Comparison of ENCODE assay signal across 10 cellular contexts in the genomic region with DNA sequence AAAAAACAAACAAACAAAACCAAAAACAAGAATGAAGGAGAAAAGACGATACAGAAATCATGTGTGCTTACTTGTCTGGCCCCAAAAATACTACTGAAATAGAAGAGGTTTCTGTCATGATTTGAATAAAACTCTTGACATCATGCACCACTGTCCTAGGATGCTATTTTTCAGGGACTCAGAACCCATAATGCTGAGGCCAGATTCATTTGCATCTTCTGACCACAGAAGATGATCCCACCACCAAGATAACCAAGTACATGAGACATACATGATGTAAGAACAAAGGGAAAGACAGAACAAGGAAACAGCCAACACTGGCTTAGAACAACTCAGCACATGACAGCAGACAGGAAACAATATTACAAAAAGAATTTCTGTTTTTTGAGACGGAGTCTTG. TPM values are rescaled to one million over a fixed set of nuclear protein-coding genes. Genes with fewer than 3 reads are reported as not detected.
DNase-seq lines count a peak whose midpoint lies in the region; ATAC-seq and TF ChIP-seq lines count a peak whose summit lies in the region.
"Had no signal": no experiment of that assay in that cellular context is flagged by ENCODE, and none has a peak within 500 bp of the region (broad histone marks: within the 10 kb centered on the region; RNA-seq: fewer than 3 reads in every experiment).

No MANE protein-coding gene starts in this region.

- H3K4me1 Mint-ChIP-seq in CD14-positive monocyte (peaks cover 31% of the 10 kb centered on the region), memory B cell (peaks cover 31% of the 10 kb centered on the region)
- H3K4me1 Mint-ChIP-seq in T-helper 1 cell treated with Interleukin-12 subunit alpha and Interleukin-12 subunit beta and Interleukin-4 antibody, amounts not matched to agents 30 μg/mL and 1 μg/mL, for 36 hours (ENCODE audit: low read depth): peaks cover 31% of the 10 kb centered on the region
- peaks cover 27 to 42% of the 10 kb centered on the region in 2 donors for H3K4me1 Mint-ChIP-seq in stimulated activated naive B cell treated with anti-CD40 and anti-IgM and Interleukin-4, amounts not matched to agents 10 μg/mL and 1 μg/mL and 100 μg/mL, for 72 hours

- no peak overlapping the region for H2AFZ ChIP-seq in MM.1S (ENCODE audit: low read length)
- H2AFZ ChIP-seq: GM23338 had no signal

- H3K4me2 ChIP-seq in MM.1S (ENCODE audit: low read depth, low read length): no peak overlapping the region
- H3K4me2 ChIP-seq: GM23338 had no signal

- TF ChIP-seq CTCF in CD14-positive monocyte (IDR thresholded peaks at IDR 0.05) (no peak), MM.1S (IDR thresholded peaks at IDR 0.05; ENCODE audit: low read length) (no peak)

- peaks cover 0 to 4% (median 0%) of the 10 kb centered on the region in 3 donors for H3K27me3 Mint-ChIP-seq in CD14-positive monocyte (ENCODE audit: low read depth in 3 of 3)
- no peaks in the 10 kb centered on the region for H3K27me3 Mint-ChIP-seq in T-helper 1 cell treated with Interleukin-12 subunit alpha and Interleukin-12 subunit beta and Interleukin-4 antibody, amounts not matched to agents 30 μg/mL and 1 μg/mL, for 36 hours (ENCODE audit: low read depth)
- H3K27me3 Mint-ChIP-seq in memory B cell: no peaks in the 10 kb centered on the region
- H3K27me3 Mint-ChIP-seq in stimulated activated naive B cell treated with anti-CD40 and anti-IgM and Interleukin-4, amounts not matched to agents 10 μg/mL and 1 μg/mL and 100 μg/mL, for 72 hours: no peaks in the 10 kb centered on the region

- H3K27me3 ChIP-seq in MM.1S (replicated peaks; ENCODE audit: insufficient read depth, low read length): no peaks in the 10 kb centered on the region

- no peaks in the 10 kb centered on the region for H3K4me1 ChIP-seq in MM.1S (ENCODE audit: low read length)

- peaks cover 13% of the 10 kb centered on the region for H3K79me2 ChIP-seq in MM.1S (ENCODE audit: low read length)

- no peaks in the 10 kb centered on the region for H3K9me2 ChIP-seq in MM.1S (replicated peaks; ENCODE audit: insufficient read depth, low read length)

- H3K36me3 Mint-ChIP-seq in CD14-positive monocyte (peaks cover 33 to 50% of the 10 kb centered on the region in 2 donors), memory B cell (peaks cover 17% of the 10 kb centered on the region)
- H3K36me3 Mint-ChIP-seq in T-helper 1 cell treated with Interleukin-12 subunit alpha and Interleukin-12 subunit beta and Interleukin-4 antibody, amounts not matched to agents 30 μg/mL and 1 μg/mL, for 36 hours (ENCODE audit: low read depth): peaks cover 33% of the 10 kb centered on the region
- peaks cover 34 to 41% of the 10 kb centered on the region in 2 donors for H3K36me3 Mint-ChIP-seq in stimulated activated naive B cell treated with anti-CD40 and anti-IgM and Interleukin-4, amounts not matched to agents 10 μg/mL and 1 μg/mL and 100 μg/mL, for 72 hours

- intact Hi-C loops in CD14-positive monocyte (cut with micrococcal nuclease): loop anchor here in 1 of 2 donors (5.0 kb wide), 1 partner anchor 40 kb away; no protein-coding TSS in a partner anchor

- DNase-seq in CD14-positive monocyte (ENCODE audit: low spot score) (no peak), memory B cell (ENCODE audit: low spot score in 2 of 2) (no peak), OCI-M2 (lab: John Stamatoyannopoulos, UW; ENCODE audit: unreplicated experiment) (no peak), MM.1S (no peak), NCI-H345 treated with DMSO at 0.1 percent for 48 hours (lab: John Stamatoyannopoulos, UW; ENCODE audit: unreplicated experiment) (no peak)
- no peak for DNase-seq in stimulated activated naive B cell treated with anti-CD40 and anti-IgM and Interleukin-4, amounts not matched to agents 10 μg/mL and 1 μg/mL and 100 μg/mL, for 72 hours
- DNase-seq: head of caudate nucleus had no signal

- no peaks in the 10 kb centered on the region for H3K9me3 Mint-ChIP-seq in CD14-positive monocyte
- H3K9me3 Mint-ChIP-seq in T-helper 1 cell treated with Interleukin-12 subunit alpha and Interleukin-12 subunit beta and Interleukin-4 antibody, amounts not matched to agents 30 μg/mL and 1 μg/mL, for 36 hours: no peaks in the 10 kb centered on the region
- H3K9me3 Mint-ChIP-seq in memory B cell: no peaks in the 10 kb centered on the region
- H3K9me3 Mint-ChIP-seq in stimulated activated naive B cell treated with anti-CD40 and anti-IgM and Interleukin-4, amounts not matched to agents 10 μg/mL and 1 μg/mL and 100 μg/mL, for 72 hours: no peaks in the 10 kb centered on the region
- H3K9me3 Mint-ChIP-seq: GM23338 had no signal

- H3K9me3 ChIP-seq in MM.1S (replicated peaks; ENCODE audit: insufficient read depth, low read length): no peaks in the 10 kb centered on the region

- no peak overlapping the region for H3K4me3 ChIP-seq in MM.1S (ENCODE audit: low read length)
- H3K4me3 ChIP-seq: GM23338 had no signal

- H3K27ac Mint-ChIP-seq in CD14-positive monocyte (peak overlapping the region in 5 of 7 donors; percentile 43 to 77 (median 50)), memory B cell (peak overlapping the region; percentile 49)
- peak overlapping the region; percentile 43 for H3K27ac Mint-ChIP-seq in T-helper 1 cell treated with Interleukin-12 subunit alpha and Interleukin-12 subunit beta and Interleukin-4 antibody, amounts not matched to agents 30 μg/mL and 1 μg/mL, for 36 hours
- H3K27ac Mint-ChIP-seq in stimulated activated naive B cell treated with anti-CD40 and anti-IgM and Interleukin-4, amounts not matched to agents 10 μg/mL and 1 μg/mL and 100 μg/mL, for 72 hours: no peak overlapping the region
- H3K27ac Mint-ChIP-seq: GM23338 had no signal

- H3K27ac ChIP-seq in MM.1S (ENCODE audit: low read length): no peak overlapping the region

- H3K4me3 Mint-ChIP-seq in CD14-positive monocyte: no peak overlapping the region
- H3K4me3 Mint-ChIP-seq in T-helper 1 cell treated with Interleukin-12 subunit alpha and Interleukin-12 subunit beta and Interleukin-4 antibody, amounts not matched to agents 30 μg/mL and 1 μg/mL, for 36 hours: peak overlapping the region; percentile 51
- no peak overlapping the region for H3K4me3 Mint-ChIP-seq in memory B cell
- no peak overlapping the region for H3K4me3 Mint-ChIP-seq in stimulated activated naive B cell treated with anti-CD40 and anti-IgM and Interleukin-4, amounts not matched to agents 10 μg/mL and 1 μg/mL and 100 μg/mL, for 72 hours

- H4K20me1 ChIP-seq in MM.1S (ENCODE audit: insufficient read depth, low read length): no peaks in the 10 kb centered on the region

- peak; percentile 36 for ATAC-seq in GM19351 (IDR thresholded peaks at IDR 0.05; ENCODE audit: unreplicated experiment)
- no peak for ATAC-seq in memory B cell (ENCODE audit: low read depth)
- ATAC-seq in stimulated activated naive B cell treated with anti-CD40 and anti-IgM and Interleukin-4, amounts not matched to agents 10 μg/mL and 1 μg/mL and 100 μg/mL, for 72 hours (replicated peaks): no peak
- ATAC-seq: GM23338 had no signal

- no peak overlapping the region for H3K9ac ChIP-seq in MM.1S (ENCODE audit: low read length)

- H3K36me3 ChIP-seq in MM.1S (replicated peaks; ENCODE audit: insufficient read depth, low read length): 0 out of 2 replicates have a peak, but pooled peaks cover 4% of the 10 kb centered on the region

- H3F3A ChIP-seq in MM.1S (ENCODE audit: insufficient read depth, low read length): no peaks in the 10 kb centered on the region

RNA-seq across cellular contexts. Expression of gene ZNF552, which starts 2.5 kb away (rescaled TPM):
- 1 to 10 TPM; 2.0 to 2.9 TPM for polyA plus RNA-seq in CD14-positive monocyte

RNA-seq across cellular contexts. Expression of gene ZNF587B, which starts 17.9 kb away (rescaled TPM):
- under 1 TPM; 0.18 to 0.56 TPM for polyA plus RNA-seq in CD14-positive monocyte

RNA-seq across cellular contexts. Expression of gene ZNF587, which starts 37.5 kb away (rescaled TPM):
- 1 to 10 TPM in 1 of 2 donors, under 1 TPM in 1; 0.41 to 2.9 TPM for polyA plus RNA-seq in CD14-positive monocyte

RNA-seq across cellular contexts. Expression of gene ZNF586, which starts 42.7 kb away (rescaled TPM):
- polyA plus RNA-seq in CD14-positive monocyte: 10 to 100 TPM; 10.2 to 10.5 TPM
